26 cellular contexts compared by ENCODE assay signal in the genomic region with DNA sequence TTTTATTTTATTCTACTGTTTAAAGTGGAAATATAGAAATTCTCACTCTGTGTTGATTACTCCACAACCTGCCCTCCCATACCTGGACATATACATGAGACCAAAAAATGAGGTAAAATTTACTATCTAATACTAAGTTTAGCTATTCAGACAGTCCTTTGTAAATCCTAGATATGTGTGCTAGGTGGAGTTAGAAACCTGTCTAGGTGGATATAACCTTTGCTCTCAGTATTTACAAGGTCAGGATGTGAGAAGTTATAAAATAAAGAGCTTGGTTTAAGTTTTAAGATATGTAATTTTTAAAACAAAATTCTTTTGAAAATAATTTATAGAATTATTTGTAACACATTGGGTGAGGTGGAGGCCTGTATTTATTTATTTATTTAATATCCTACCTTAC.
"Had no signal": no experiment of that assay in that cellular context is flagged by ENCODE, and none has a peak within 500 bp of the region (broad histone marks: within the 10 kb centered on the region; RNA-seq: fewer than 3 reads in every experiment).

No MANE protein-coding gene starts in this region.

- H3K9me3 ChIP-seq: colonic mucosa, esophagus muscularis mucosa, esophagus squamous epithelium, gastrocnemius medialis, gastroesophageal sphincter, heart left ventricle, heart right ventricle had no signal

- H3K27ac ChIP-seq: colonic mucosa, coronary artery, dorsolateral prefrontal cortex, epithelial cell of prostate, esophagus muscularis mucosa, esophagus squamous epithelium, foreskin keratinocyte, gastrocnemius medialis, gastroesophageal sphincter, heart left ventricle, heart right ventricle had no signal

- FAIRE-seq: endometrium, endothelial cell of umbilical vein had no signal

- ATAC-seq: effector memory CD8-positive, alpha-beta T cell; esophagus mucosa; foreskin keratinocyte; gastrocnemius medialis; gastroesophageal sphincter; heart left ventricle; heart right ventricle had no signal

- DNase-seq: colonic mucosa; cortex of kidney; dermis blood vessel endothelial cell; dorsolateral prefrontal cortex; effector CD4-positive, alpha-beta T cell; effector CD8-positive, alpha-beta T cell; effector memory CD4-positive, alpha-beta T cell; effector memory CD8-positive, alpha-beta T cell; endodermal cell; erythroblast; esophagus squamous epithelium; foreskin fibroblast; foreskin keratinocyte; foreskin melanocyte; gastrocnemius medialis; glutamatergic neuron; head of caudate nucleus; heart left ventricle; heart right ventricle had no signal

- H3K27me3 ChIP-seq: colonic mucosa, dorsolateral prefrontal cortex, esophagus muscularis mucosa, esophagus squamous epithelium, foreskin keratinocyte, gastrocnemius medialis, gastroesophageal sphincter, heart left ventricle, heart right ventricle had no signal

- H3K36me3 ChIP-seq: colonic mucosa, esophagus muscularis mucosa, esophagus squamous epithelium, gastrocnemius medialis, gastroesophageal sphincter, heart left ventricle, heart right ventricle had no signal

- H3K4me1 ChIP-seq: gastrocnemius medialis had no signal

- H3K4me3 ChIP-seq: colonic mucosa, coronary artery, dorsolateral prefrontal cortex, esophagus muscularis mucosa, esophagus squamous epithelium, gastrocnemius medialis, gastroesophageal sphincter, heart left ventricle, heart right ventricle had no signal
